In the genomic region with DNA sequence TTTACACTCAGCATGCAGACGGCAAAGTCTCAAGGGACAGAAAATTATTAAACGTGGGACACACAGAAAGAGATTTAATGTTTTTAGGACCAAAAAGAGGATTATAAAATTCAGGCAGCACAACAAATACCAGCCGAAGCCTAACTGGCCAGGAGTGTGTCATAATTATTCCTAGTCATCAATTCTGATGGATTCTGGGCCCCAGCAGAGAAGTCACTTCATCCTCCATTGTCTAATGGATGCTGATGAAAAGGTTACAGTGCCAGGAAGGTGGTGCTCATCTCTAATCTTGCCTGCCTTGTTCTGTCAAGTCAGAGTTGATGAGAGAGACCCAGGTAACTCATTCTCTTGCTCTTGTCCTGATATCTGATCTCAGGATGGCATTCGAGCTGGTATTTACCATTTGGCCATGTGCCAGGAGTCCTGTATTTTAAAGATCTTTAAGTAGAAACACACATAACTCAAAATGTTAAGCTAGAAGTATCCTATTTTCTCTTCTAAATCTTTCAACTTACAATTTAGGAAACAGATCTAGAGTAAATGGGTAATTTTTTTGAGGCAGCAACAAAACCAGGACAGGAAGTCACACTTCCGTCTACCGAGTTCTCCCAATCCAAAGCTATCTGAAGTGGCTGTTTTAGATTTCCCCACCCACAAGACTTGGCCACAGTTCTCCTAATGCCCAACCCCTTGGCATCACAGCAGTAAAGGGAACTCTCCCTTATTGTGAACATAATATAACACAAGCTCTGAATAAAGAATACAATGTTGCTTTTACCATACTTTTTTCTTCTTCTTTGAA, we compare ENCODE assay signal across 9 cellular contexts. TPM values are rescaled to one million over a fixed set of nuclear protein-coding genes. Genes with fewer than 3 reads are reported as not detected.
DNase-seq lines count a peak whose midpoint lies in the region; ATAC-seq and TF ChIP-seq lines count a peak whose summit lies in the region.
"Had no signal": no experiment of that assay in that cellular context is flagged by ENCODE, and none has a peak within 500 bp of the region (broad histone marks: within the 10 kb centered on the region; RNA-seq: fewer than 3 reads in every experiment).

No MANE protein-coding gene starts in this region.

- no peaks in the 10 kb centered on the region for H3K27me3 ChIP-seq in ascending aorta

- H3K9me3 Mint-ChIP-seq in nephron = no peaks in the 10 kb centered on the region

- peaks cover 8 to 43% of the 10 kb centered on the region in 2 donors for H3K4me1 ChIP-seq in ascending aorta

- no peak overlapping the region for H3K4me3 Mint-ChIP-seq in nephron

- H3K4me1 Mint-ChIP-seq in nephron = peaks cover 33% of the 10 kb centered on the region

- H3K27ac ChIP-seq in ascending aorta = peak overlapping the region; percentile 63 to 64

- no peak overlapping the region for H3K4me3 ChIP-seq in ascending aorta

- TF ChIP-seq CTCF in ascending aorta (IDR thresholded peaks at IDR 0.05) (no peak), nephron (IDR thresholded peaks at IDR 0.05; ENCODE audit: unreplicated experiment in 3 of 3) (no peak)

- H3K36me3 Mint-ChIP-seq in nephron (ENCODE audit: low read depth) = no peaks in the 10 kb centered on the region

- no peaks in the 10 kb centered on the region for H3K9me3 ChIP-seq in ascending aorta

- DNase-seq in M059J (ENCODE audit: low read depth) = peak; percentile 65
- DNase-seq in ascending aorta (ENCODE audit: low spot score in 2 of 2) = peak in 1 of 2 donors; percentile 81
- DNase-seq in UCSD-AML1 (lab: John Stamatoyannopoulos, UW; ENCODE audit: unreplicated experiment) = no peak
- DNase-seq: stimulated activated CD4-positive, alpha-beta T cell treated with anti-CD3 and anti-CD28 coated beads, Interleukin-4, amount 100 ng/mL, for 1 hour had no signal

- H3K36me3 ChIP-seq in ascending aorta = no peaks in the 10 kb centered on the region

- peak overlapping the region in 2 of 3 experiments; percentile 43 to 65 for H3K27ac Mint-ChIP-seq in nephron

- intact Hi-C loops in ascending aorta (cut with DNase I) = loop anchor here (1.0 to 10.0 kb wide), 2 partner anchors 284 to 453 kb away; no protein-coding TSS in a partner anchor

- peaks cover 5% of the 10 kb centered on the region for H3K27me3 Mint-ChIP-seq in nephron (ENCODE audit: low read depth)

- ATAC-seq in GM18907 (IDR thresholded peaks at IDR 0.05; ENCODE audit: unreplicated experiment) (peak; percentile 72), HG03571 (IDR thresholded peaks at IDR 0.05; ENCODE audit: unreplicated experiment) (no peak), HG02840 (IDR thresholded peaks at IDR 0.05; ENCODE audit: low FRiP score, unreplicated experiment) (no peak), HG03108 (IDR thresholded peaks at IDR 0.05; ENCODE audit: unreplicated experiment) (no peak)

RNA-seq across cellular contexts. Expression of a gene that starts 50.0 kb away (rescaled TPM):
- total RNA-seq in M059J (2014; rRNA removed; shearing (Covaris generic)) = 2.7 and 6.2 TPM in 2 replicates
- 24.8 TPM for total RNA-seq in ascending aorta

RNA-seq across cellular contexts. Expression of a gene that starts 50.1 kb away (rescaled TPM):
- total RNA-seq in M059J (2014; rRNA removed; shearing (Covaris generic)) = 31.4 and 38.1 TPM in 2 replicates
- 0.96 TPM for total RNA-seq in ascending aorta

Comparison
In these comparisons a context has a peak if more than half of its experiments do, and no peak if none do; other contexts are left out.
1. RNA of a gene that starts 50.1 kb away (total RNA-seq): 31.4 to 38.1 TPM in M059J; 0.96 TPM in ascending aorta (single experiment); every median in the first group is over 10 times any median in the second.